In genomic region chr19:14561249-14561648, GRCh38 we compare ENCODE assay signal across 15 cellular contexts. TPM values are rescaled to one million over a fixed set of nuclear protein-coding genes. Genes with fewer than 3 reads are reported as not detected.
DNase-seq lines count a peak whose midpoint lies in the region; ATAC-seq lines count a peak whose summit lies in the region.
"Had no signal": no experiment of that assay in that cellular context is flagged by ENCODE, and none has a peak within 500 bp of the region (broad histone marks: within the 10 kb centered on the region; RNA-seq: fewer than 3 reads in every experiment).

No MANE protein-coding gene starts in this region.

- H3K36me3 ChIP-seq in HUES6 (ENCODE audit: control insufficient read depth, insufficient read depth, low read length), result peaks cover 13% of the 10 kb centered on the region
- H3K36me3 ChIP-seq in mesodermal cell (ENCODE audit: control insufficient read depth, insufficient read depth, low read length), result peaks cover 21% of the 10 kb centered on the region
- H3K36me3 ChIP-seq in subcutaneous abdominal adipose tissue (ENCODE audit: control insufficient read depth in 5 of 5, insufficient read depth in 5 of 5, low read length in 5 of 5), result peaks cover 0 to 30% (median 18%) of the 10 kb centered on the region in 5 donors

- H3K9ac ChIP-seq in HUES6 (ENCODE audit: low read length) (peak overlapping the region; percentile 14), subcutaneous abdominal adipose tissue (ENCODE audit: low read length in 5 of 5) (peak overlapping the region; percentile 48 to 82 (median 61))

- no peaks in the 10 kb centered on the region for H3K9me3 Mint-ChIP-seq in central memory CD8-positive, alpha-beta T cell
- H3K9me3 Mint-ChIP-seq: CD8-positive, alpha-beta T cell had no signal

- WGBS in mesodermal cell (ENCODE audit: insufficient coverage in 2 of 2), 2 experiments, result 85 to 90% methylated on average over 7 of the region's 8 CpGs

- H3K27ac Mint-ChIP-seq in central memory CD8-positive, alpha-beta T cell (ENCODE audit: low read depth), result peak overlapping the region; percentile 76
- H3K27ac Mint-ChIP-seq: CD8-positive, alpha-beta T cell had no signal

- no peak overlapping the region for H3K4me3 ChIP-seq in HUES6 (ENCODE audit: low read depth, low read length)
- H3K4me3 ChIP-seq in mesodermal cell (ENCODE audit: extremely low read depth, insufficient read depth, low read length, poor library complexity, severe bottlenecking), result no peak overlapping the region
- H3K4me3 ChIP-seq in subcutaneous abdominal adipose tissue (ENCODE audit: low read depth in 1 of 5, low read length in 5 of 5), result peak overlapping the region in 1 of 5 donors; percentile 44

- H3K27me3 Mint-ChIP-seq in central memory CD8-positive, alpha-beta T cell, result no peaks in the 10 kb centered on the region

- H3K4me1 ChIP-seq in HUES6 (ENCODE audit: control insufficient read depth, insufficient read depth, low read length) (peaks cover 60% of the 10 kb centered on the region), mesodermal cell (ENCODE audit: control insufficient read depth, insufficient read depth, low read length, poor library complexity, severe bottlenecking) (peaks cover 38% of the 10 kb centered on the region), subcutaneous abdominal adipose tissue (ENCODE audit: control insufficient read depth in 5 of 5, insufficient read depth in 5 of 5, low read length in 5 of 5) (peaks cover 12 to 61% (median 53%) of the 10 kb centered on the region in 5 donors)

- H3K9me3 ChIP-seq in HUES6 (ENCODE audit: control insufficient read depth, insufficient read depth, low read depth, low read length), result no peaks in the 10 kb centered on the region
- H3K9me3 ChIP-seq in mesodermal cell (ENCODE audit: control insufficient read depth, low read length), result no peaks in the 10 kb centered on the region
- H3K9me3 ChIP-seq in subcutaneous abdominal adipose tissue (ENCODE audit: control insufficient read depth in 5 of 5, low read length in 5 of 5), result no peaks in the 10 kb centered on the region

- H3K27ac ChIP-seq in HUES6 (ENCODE audit: low read depth, low read length) (peak overlapping the region; percentile 64; the same call in 1 of the 2 replicates), mesodermal cell (ENCODE audit: low read depth, low read length, severe bottlenecking) (peak overlapping the region; percentile 62), subcutaneous abdominal adipose tissue (ENCODE audit: low read depth, low read length) (peak overlapping the region; percentile 85)

- no peak for DNase-seq in central memory CD8-positive, alpha-beta T cell (ENCODE audit: low spot score in 2 of 2)
- no peak for DNase-seq in stimulated activated CD8-positive, alpha-beta memory T cell treated with anti-CD3 and anti-CD28 coated beads, Interleukin-4, amount 100 ng/mL, for 48 hours
- no peak for DNase-seq in DMS 273 treated with DMSO at 0.1 percent for 48 hours (lab: John Stamatoyannopoulos, UW)
- DNase-seq: activated CD4-positive, alpha-beta T cell treated with anti-CD3 and anti-CD28 coated beads for 48 hours; CD8-positive, alpha-beta T cell; NCI-H1417 treated with DMSO at 0.1 percent for 48 hours; NCI-H446 treated with DMSO at 0.1 percent for 48 hours; PC-3; stimulated activated CD4-positive, alpha-beta T cell treated with anti-CD3 and anti-CD28 coated beads, Interleukin-4, amount 100 ng/mL, for 24 hours; stimulated activated naive CD4-positive, alpha-beta T cell had no signal

- no peak for ATAC-seq in central memory CD8-positive, alpha-beta T cell (replicated peaks; ENCODE audit: extremely low read depth, poor library complexity, severe bottlenecking)
- ATAC-seq in GM19328 (IDR thresholded peaks at IDR 0.05; ENCODE audit: unreplicated experiment) (no peak), GM21515 (IDR thresholded peaks at IDR 0.05; ENCODE audit: unreplicated experiment) (no peak)
- ATAC-seq: CD8-positive, alpha-beta T cell had no signal

- H3K27me3 ChIP-seq in HUES6 (ENCODE audit: control insufficient read depth, insufficient read depth, low read length), result no peaks in the 10 kb centered on the region
- no peaks in the 10 kb centered on the region for H3K27me3 ChIP-seq in subcutaneous abdominal adipose tissue (ENCODE audit: control insufficient read depth in 5 of 5, insufficient read depth in 4 of 5, low read length in 5 of 5)

- H3K4me3 Mint-ChIP-seq in central memory CD8-positive, alpha-beta T cell, result no peak overlapping the region
- H3K4me3 Mint-ChIP-seq: CD8-positive, alpha-beta T cell had no signal

- H3K4me1 Mint-ChIP-seq in central memory CD8-positive, alpha-beta T cell, result peaks cover 32% of the 10 kb centered on the region

- H3K36me3 Mint-ChIP-seq in central memory CD8-positive, alpha-beta T cell (ENCODE audit: insufficient read depth), result peaks cover 14% of the 10 kb centered on the region

RNA-seq across cellular contexts. Expression of gene NDUFB7, which starts 10.6 kb away (rescaled TPM):
- 137 TPM for polyA plus RNA-seq in mesodermal cell (2013, experiment 1 of 2)
- 115 TPM for polyA plus RNA-seq in mesodermal cell (2013, experiment 2 of 2)

RNA-seq across cellular contexts. Expression of gene CLEC17A, which starts 21.6 kb away (rescaled TPM):
- not detected for polyA plus RNA-seq in mesodermal cell (2013, experiment 1 of 2)
- not detected for polyA plus RNA-seq in mesodermal cell (2013, experiment 2 of 2)

RNA-seq across cellular contexts. Expression of gene TECR, which starts 31.9 kb away (rescaled TPM):
- polyA plus RNA-seq in mesodermal cell (2013, experiment 1 of 2), result 115 TPM
- 102 TPM for polyA plus RNA-seq in mesodermal cell (2013, experiment 2 of 2)

RNA-seq across cellular contexts. Expression of gene DNAJB1, which starts 43.1 kb away (rescaled TPM):
- 56.7 TPM for polyA plus RNA-seq in mesodermal cell (2013, experiment 1 of 2)
- polyA plus RNA-seq in mesodermal cell (2013, experiment 2 of 2), result 53.9 TPM
